ENCODE assay signal across 21 cellular contexts in genomic region chr12:102114212-102114611, GRCh38.
"Had no signal": no experiment of that assay in that cellular context is flagged by ENCODE, and none has a peak within 500 bp of the region (broad histone marks: within the 10 kb centered on the region; RNA-seq: fewer than 3 reads in every experiment).

No MANE protein-coding gene starts in this region.

- H3K4me1 ChIP-seq: Peyer's patch had no signal

- H3K4me3 ChIP-seq: K562, PC-9, Peyer's patch, SJCRH30 had no signal

- FAIRE-seq: K562 had no signal

- H3K9me3 ChIP-seq: Peyer's patch, SJCRH30 had no signal

- H3K27ac ChIP-seq: KMS-11, PC-9, Peyer's patch, SJCRH30 had no signal

- DNase-seq: Kasumi-1, MV-4-11, NCI-H1048, NCI-H1105, NCI-H1417, NCI-H1436 treated with DMSO at 0.1 percent for 48 hours, NCI-H1694, NCI-H187 treated with DMSO at 0.1 percent for 48 hours, NCI-H2029 treated with DMSO at 0.1 percent for 48 hours, NCI-H2227 treated with DMSO at 0.1 percent for 48 hours, NCI-H524 treated with DMSO at 0.1 percent for 48 hours, NCI-H748 treated with DMSO at 0.1 percent for 48 hours, PC-9, Peyer's patch, SHP77 treated with DMSO at 0.1 percent for 48 hours, SJCRH30, T-helper 1 cell had no signal

- ATAC-seq: K562, Right ventricle myocardium inferior, SK-N-SH treated with all-trans-retinoic acid at 6 μM for 48 hours had no signal

- H3K9ac ChIP-seq: KMS-11 had no signal

- H3K27me3 ChIP-seq: Peyer's patch, SJCRH30 had no signal
